In genomic region chr3:162740941-162741596, GRCh38 we compare ENCODE assay signal across 15 cellular contexts.
"Had no signal": no experiment of that assay in that cellular context is flagged by ENCODE, and none has a peak within 500 bp of the region (broad histone marks: within the 10 kb centered on the region; RNA-seq: fewer than 3 reads in every experiment).

No MANE protein-coding gene starts in this region.

- H3K36me3 Mint-ChIP-seq: activated CD4-positive, alpha-beta memory T cell treated with anti-CD3 and anti-CD28 coated beads for 36 hours; activated naive CD8-positive, alpha-beta T cell had no signal

- H3K27ac ChIP-seq: hepatocyte, spleen, tibial nerve had no signal

- FAIRE-seq: urothelium cell line had no signal

- H3K4me3 Mint-ChIP-seq: activated B cell treated with CpG ODN at 0.5 μM for 24 hours; activated CD4-positive, alpha-beta memory T cell treated with anti-CD3 and anti-CD28 coated beads for 36 hours; activated naive CD8-positive, alpha-beta T cell; natural killer cell; T-helper 2 cell treated with Interferon-gamma antibody and Interleukin-4, amounts not matched to agents 5 μg/mL and 100 μg/mL, for 36 hours had no signal

- H3K4me1 Mint-ChIP-seq: activated B cell treated with CpG ODN at 0.5 μM for 24 hours, natural killer cell had no signal

- H2AFZ ChIP-seq: hepatocyte had no signal

- H3K27me3 Mint-ChIP-seq: activated B cell treated with CpG ODN at 0.5 μM for 24 hours; activated CD4-positive, alpha-beta memory T cell treated with anti-CD3 and anti-CD28 coated beads for 36 hours; activated naive CD8-positive, alpha-beta T cell had no signal

- H3K4me1 ChIP-seq: spleen, tibial nerve had no signal

- DNase-seq: activated B cell treated with CpG ODN at 0.5 μM for 24 hours; activated CD4-positive, alpha-beta memory T cell treated with anti-CD3 and anti-CD28 coated beads for 36 hours; activated CD4-positive, alpha-beta T cell treated with anti-CD3 and anti-CD28 coated beads for 4 hours; activated T-cell treated with anti-CD3 and anti-CD28 coated beads for 4 hours; effector CD4-positive, alpha-beta T cell; natural killer cell; posterior cingulate gyrus; spleen; stimulated activated naive CD4-positive, alpha-beta T cell; substantia nigra had no signal

- ATAC-seq: natural killer cell had no signal

- H3K36me3 ChIP-seq: spleen, tibial nerve had no signal

- H3K4me3 ChIP-seq: hepatocyte, spleen, tibial nerve had no signal

- H3K27me3 ChIP-seq: hepatocyte, spleen, tibial nerve had no signal

- H3K79me2 ChIP-seq: hepatocyte had no signal

- H3K27ac Mint-ChIP-seq: activated B cell treated with CpG ODN at 0.5 μM for 24 hours; activated CD4-positive, alpha-beta memory T cell treated with anti-CD3 and anti-CD28 coated beads for 36 hours; activated naive CD8-positive, alpha-beta T cell; natural killer cell; T-helper 2 cell treated with Interferon-gamma antibody and Interleukin-4, amounts not matched to agents 5 μg/mL and 100 μg/mL, for 36 hours had no signal

- H3K4me2 ChIP-seq: hepatocyte had no signal

- H3K9me3 Mint-ChIP-seq: activated B cell treated with CpG ODN at 0.5 μM for 24 hours had no signal

- H3K9me3 ChIP-seq: tibial nerve had no signal
